10 cellular contexts compared by ENCODE assay signal in genomic region chr19:3494051-3494450, GRCh38. TPM values are rescaled to one million over a fixed set of nuclear protein-coding genes. Genes with fewer than 3 reads are reported as not detected.
DNase-seq lines count a peak whose midpoint lies in the region; ATAC-seq lines count a peak whose summit lies in the region.
"Had no signal": no experiment of that assay in that cellular context is flagged by ENCODE, and none has a peak within 500 bp of the region (broad histone marks: within the 10 kb centered on the region; RNA-seq: fewer than 3 reads in every experiment).

No MANE protein-coding gene starts in this region.

- no peak overlapping the region for H3K4me2 ChIP-seq in Karpas-422 (ENCODE audit: low read depth, low read length, poor library complexity, severe bottlenecking)

- no peaks in the 10 kb centered on the region for H3K9me3 Mint-ChIP-seq in activated naive CD8-positive, alpha-beta T cell treated with anti-CD3 and anti-CD28 coated beads, Interleukin-2, amount 50 U/mL, for 24 hours
- H3K9me3 Mint-ChIP-seq in naive thymus-derived CD4-positive, alpha-beta T cell, result peaks cover 0 to 2% (median 0%) of the 10 kb centered on the region in 11 donors
- H3K9me3 Mint-ChIP-seq: nephron had no signal

- CTCF ChIA-PET in naive thymus-derived CD4-positive, alpha-beta T cell (lab: Charles Lee), result interaction anchor here (1.7 kb wide), 1 partner anchor 9 kb away, joined by 8 read pairs; no protein-coding TSS in a partner anchor

- no peaks in the 10 kb centered on the region for H3K9me3 ChIP-seq in Karpas-422 (ENCODE audit: low read length)
- H3K9me3 ChIP-seq in naive thymus-derived CD4-positive, alpha-beta T cell (ENCODE audit: control insufficient read depth in 2 of 3, low read length in 3 of 3), result no peaks in the 10 kb centered on the region

- DNase-seq in COLO668 (lab: John Stamatoyannopoulos, UW; ENCODE audit: unreplicated experiment) (peak; percentile 11), Karpas-422 (peak; percentile 66), ureter (ENCODE audit: low spot score) (no peak)
- DNase-seq in activated naive CD8-positive, alpha-beta T cell treated with anti-CD3 and anti-CD28 coated beads, Interleukin-2, amount 50 U/mL, for 24 hours, result peak; percentile 45
- DNase-seq in naive thymus-derived CD4-positive, alpha-beta T cell, result peak in 6 of 9 donors; percentile 23 to 47 (median 38)
- no peak for DNase-seq in activated CD8-positive, alpha-beta memory T cell treated with anti-CD3 and anti-CD28 coated beads, Interleukin-2, amount 50 U/mL, for 4 hours

- H3K9me2 ChIP-seq in Karpas-422 (replicated peaks; ENCODE audit: insufficient read depth, low read length), result no peaks in the 10 kb centered on the region

- no peaks in the 10 kb centered on the region for H4K20me1 ChIP-seq in Karpas-422 (ENCODE audit: insufficient read depth, low read depth, low read length)

- peaks cover under 1% of the 10 kb centered on the region; the same call in 1 of the 2 replicates for H3K4me1 ChIP-seq in Karpas-422 (ENCODE audit: low read length)
- H3K4me1 ChIP-seq in naive thymus-derived CD4-positive, alpha-beta T cell (ENCODE audit: control insufficient read depth in 2 of 2, insufficient read depth in 2 of 2, low read length in 2 of 2), result no peaks in the 10 kb centered on the region

- no peaks in the 10 kb centered on the region for H3K27me3 ChIP-seq in Karpas-422 (ENCODE audit: low read length)
- H3K27me3 ChIP-seq in naive thymus-derived CD4-positive, alpha-beta T cell (ENCODE audit: control insufficient read depth in 2 of 2, insufficient read depth in 2 of 2, low read length in 2 of 2), result no peaks in the 10 kb centered on the region

- H3K36me3 Mint-ChIP-seq in activated naive CD8-positive, alpha-beta T cell treated with anti-CD3 and anti-CD28 coated beads, Interleukin-2, amount 50 U/mL, for 24 hours (ENCODE audit: low read depth), result peaks cover 20% of the 10 kb centered on the region
- H3K36me3 Mint-ChIP-seq in naive thymus-derived CD4-positive, alpha-beta T cell, result peaks cover 0 to 20% (median 9%) of the 10 kb centered on the region in 5 donors

- H3K27ac ChIP-seq in Karpas-422 (ENCODE audit: low read length), result no peak overlapping the region
- peak overlapping the region; percentile 48 for H3K27ac ChIP-seq in naive thymus-derived CD4-positive, alpha-beta T cell (ENCODE audit: low read depth, low read length)

- H2AFZ ChIP-seq in Karpas-422 (ENCODE audit: low read length), result no peak overlapping the region

- POLR2A ChIA-PET in naive thymus-derived CD4-positive, alpha-beta T cell (lab: Charles Lee), result interaction anchor here (0.7 to 1.9 kb wide), 2 partner anchors 10 to 13 kb away, joined by 3 to 10 read pairs; no protein-coding TSS in a partner anchor

- no peak overlapping the region for H3K27ac Mint-ChIP-seq in activated naive CD8-positive, alpha-beta T cell treated with anti-CD3 and anti-CD28 coated beads, Interleukin-2, amount 50 U/mL, for 24 hours
- H3K27ac Mint-ChIP-seq in naive thymus-derived CD4-positive, alpha-beta T cell, result peak overlapping the region in 4 of 9 donors; percentile 5 to 71 (median 45)
- H3K27ac Mint-ChIP-seq: nephron had no signal

- intact Hi-C loops in naive thymus-derived CD4-positive, alpha-beta T cell (cut with micrococcal nuclease), result loop anchor here in 1 of 2 donors (10.0 kb wide), 1 partner anchor 1069 kb away; the partner anchor contains the start of gene TIMM13

- ATAC-seq in activated naive CD8-positive, alpha-beta T cell treated with anti-CD3 and anti-CD28 coated beads, Interleukin-2, amount 50 U/mL, for 24 hours, result peak; percentile 70
- peak; percentile 73 for ATAC-seq in naive thymus-derived CD4-positive, alpha-beta T cell
- ATAC-seq in HG03354 (IDR thresholded peaks at IDR 0.05; ENCODE audit: poor library complexity, severe bottlenecking, unreplicated experiment) (no peak), HG02884 (IDR thresholded peaks at IDR 0.05; ENCODE audit: unreplicated experiment) (no peak)

- peaks cover 15% of the 10 kb centered on the region for H3K4me1 Mint-ChIP-seq in activated naive CD8-positive, alpha-beta T cell treated with anti-CD3 and anti-CD28 coated beads, Interleukin-2, amount 50 U/mL, for 24 hours
- peaks cover 3 to 24% (median 12%) of the 10 kb centered on the region in 7 donors for H3K4me1 Mint-ChIP-seq in naive thymus-derived CD4-positive, alpha-beta T cell

- H3K4me3 Mint-ChIP-seq in activated naive CD8-positive, alpha-beta T cell treated with anti-CD3 and anti-CD28 coated beads, Interleukin-2, amount 50 U/mL, for 24 hours, result no peak overlapping the region
- H3K4me3 Mint-ChIP-seq in naive thymus-derived CD4-positive, alpha-beta T cell, result peak overlapping the region in 3 of 10 donors; percentile 46 to 51 (median 51)
- H3K4me3 Mint-ChIP-seq: nephron had no signal

- H3K9ac ChIP-seq in Karpas-422 (ENCODE audit: low read length), result no peak overlapping the region

- peaks cover 19% of the 10 kb centered on the region for H3K79me2 ChIP-seq in Karpas-422 (ENCODE audit: low read length)

- no peaks in the 10 kb centered on the region for H3K27me3 Mint-ChIP-seq in activated naive CD8-positive, alpha-beta T cell treated with anti-CD3 and anti-CD28 coated beads, Interleukin-2, amount 50 U/mL, for 24 hours
- no peaks in the 10 kb centered on the region for H3K27me3 Mint-ChIP-seq in naive thymus-derived CD4-positive, alpha-beta T cell

- H3K36me3 ChIP-seq in Karpas-422 (ENCODE audit: insufficient read depth, low read length), result no peaks in the 10 kb centered on the region
- peaks cover 0 to 70% (median 12%) of the 10 kb centered on the region in 3 experiments for H3K36me3 ChIP-seq in naive thymus-derived CD4-positive, alpha-beta T cell (ENCODE audit: control insufficient read depth in 2 of 3, insufficient read depth in 3 of 3, low read length in 3 of 3)

- no peak overlapping the region for H3K4me3 ChIP-seq in Karpas-422 (ENCODE audit: low read length)
- H3K4me3 ChIP-seq in naive thymus-derived CD4-positive, alpha-beta T cell (ENCODE audit: low read length), result no peak overlapping the region

RNA-seq across cellular contexts. Expression of gene DOHH, which starts 6.4 kb away (rescaled TPM):
- 0.89 and 10.4 TPM in 2 replicates for total RNA-seq in Karpas-422 (2014; rRNA removed; shearing (Covaris generic); ENCODE audit: low replicate concordance)
- total RNA-seq in naive thymus-derived CD4-positive, alpha-beta T cell, result 10 to 100 TPM in 1 of 5 experiments, 1 to 10 TPM in 4; 4.4 to 16.4 (median 8.0) TPM
- 10 to 100 TPM in 1 of 2 donors, 1 to 10 TPM in 1; 4.6 to 15.0 TPM for polyA plus RNA-seq in naive thymus-derived CD4-positive, alpha-beta T cell
- 7.1 TPM for total RNA-seq in ureter

RNA-seq across cellular contexts. Expression of gene SMIM44, which starts 10.8 kb away (rescaled TPM):
- total RNA-seq in Karpas-422 (2014; rRNA removed; shearing (Covaris generic); ENCODE audit: low replicate concordance), result not detected in 2 replicates
- not detected for total RNA-seq in naive thymus-derived CD4-positive, alpha-beta T cell
- polyA plus RNA-seq in naive thymus-derived CD4-positive, alpha-beta T cell, result not detected
- not detected for total RNA-seq in ureter
- total RNA-seq: G401 had no signal

RNA-seq across cellular contexts. Expression of gene FZR1, which starts 12.1 kb away (rescaled TPM):
- 22.8 and 41.6 TPM in 2 replicates for total RNA-seq in Karpas-422 (2014; rRNA removed; shearing (Covaris generic); ENCODE audit: low replicate concordance)
- total RNA-seq in naive thymus-derived CD4-positive, alpha-beta T cell, result 10 to 100 TPM; 60.7 to 90.7 (median 71.3) TPM
- 10 to 100 TPM in 1 of 2 donors, 1 to 10 TPM in 1; 7.8 to 15.1 TPM for polyA plus RNA-seq in naive thymus-derived CD4-positive, alpha-beta T cell
- 58.8 TPM for total RNA-seq in ureter

RNA-seq across cellular contexts. Expression of gene SMIM24, which starts 13.7 kb away (rescaled TPM):
- total RNA-seq in Karpas-422 (2014; rRNA removed; shearing (Covaris generic); ENCODE audit: low replicate concordance), result 0.89 and 1.2 TPM in 2 replicates
- 1 to 10 TPM in 1 of 5 experiments, under 1 TPM in 1, not detected in 3; 0.82 to 1.8 TPM for total RNA-seq in naive thymus-derived CD4-positive, alpha-beta T cell
- not detected for polyA plus RNA-seq in naive thymus-derived CD4-positive, alpha-beta T cell
- total RNA-seq in ureter, result not detected

RNA-seq across cellular contexts. Expression of gene TEKTIP1, which starts 44.9 kb away (rescaled TPM):
- 0.29 TPM in 1 of 2 replicates, not detected in the other for total RNA-seq in Karpas-422 (2014; rRNA removed; shearing (Covaris generic); ENCODE audit: low replicate concordance)
- total RNA-seq in naive thymus-derived CD4-positive, alpha-beta T cell, result 10 to 100 TPM in 3 of 5 experiments, 1 to 10 TPM in 2; 5.6 to 11.5 (median 10.6) TPM
- polyA plus RNA-seq in naive thymus-derived CD4-positive, alpha-beta T cell, result not detected
- total RNA-seq in ureter, result 6.4 TPM
- total RNA-seq: G401 had no signal

Comparison
In these comparisons a context has a peak if more than half of its experiments do, and no peak if none do; other contexts are left out.
1. DNase-seq: peak in COLO668 (single experiment), Karpas-422 (single experiment), activated naive CD8-positive, alpha-beta T cell treated with anti-CD3 and anti-CD28 coated beads, Interleukin-2, amount 50 U/mL, for 24 hours (single experiment) and naive thymus-derived CD4-positive, alpha-beta T cell (6 of 9); none in ureter (single experiment) and activated CD8-positive, alpha-beta memory T cell treated with anti-CD3 and anti-CD28 coated beads, Interleukin-2, amount 50 U/mL, for 4 hours (single experiment).
2. ATAC-seq: peak in activated naive CD8-positive, alpha-beta T cell treated with anti-CD3 and anti-CD28 coated beads, Interleukin-2, amount 50 U/mL, for 24 hours (single experiment) and naive thymus-derived CD4-positive, alpha-beta T cell (single experiment); none in HG03354 (single experiment) and HG02884 (single experiment).